In the genomic region with DNA sequence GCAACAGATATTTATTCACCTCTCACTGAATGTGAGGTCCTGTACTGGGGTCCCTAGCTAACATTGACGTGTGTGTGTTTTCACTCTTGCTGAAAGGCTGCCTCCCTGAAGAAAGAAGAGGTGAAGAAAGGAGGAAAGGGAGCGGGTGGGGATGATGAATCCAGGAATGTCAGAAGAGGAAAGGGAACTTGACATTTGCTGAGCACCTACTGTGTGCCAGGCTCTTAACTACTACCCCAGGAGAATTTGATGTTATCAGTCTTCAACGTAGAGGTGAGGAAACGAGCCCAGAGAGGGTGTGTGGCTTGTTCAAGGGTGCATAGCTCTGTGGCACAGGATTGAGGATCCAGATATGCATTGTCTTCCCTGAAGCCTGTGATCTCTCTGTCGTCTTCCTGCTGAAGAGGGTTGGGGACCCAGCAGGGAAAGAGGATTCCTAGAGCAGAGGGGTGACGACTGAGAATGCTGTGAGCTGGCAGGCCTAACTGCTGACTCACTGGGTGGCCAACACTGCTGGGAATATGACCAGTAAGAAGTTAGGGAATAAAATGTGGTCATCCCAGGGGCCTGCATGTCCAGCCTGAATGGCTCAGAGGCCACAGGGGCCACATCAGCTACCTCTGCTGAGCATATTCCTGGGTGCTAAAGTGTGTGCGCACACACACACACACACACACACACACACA, we compare ENCODE assay signal across 16 cellular contexts. TPM values are rescaled to one million over a fixed set of nuclear protein-coding genes. Genes with fewer than 3 reads are reported as not detected.
DNase-seq lines count a peak whose midpoint lies in the region; ATAC-seq and TF ChIP-seq lines count a peak whose summit lies in the region.
"Had no signal": no experiment of that assay in that cellular context is flagged by ENCODE, and none has a peak within 500 bp of the region (broad histone marks: within the 10 kb centered on the region; RNA-seq: fewer than 3 reads in every experiment).

No MANE protein-coding gene starts in this region.

- TF ChIP-seq CTCF in HEK293 (tag by site-specific recombination; IDR thresholded peaks at IDR 0.05) (no peak), astrocyte of the cerebellum (IDR thresholded peaks at IDR 0.05; ENCODE audit: low read depth, low read length, missing control alignments) (no peak), ascending aorta (IDR thresholded peaks at IDR 0.05) (no peak)

- no peak overlapping the region for H3K4me3 ChIP-seq in HEK293 (ENCODE audit: low read depth, low read length)
- H3K4me3 ChIP-seq in astrocyte of the cerebellum (ENCODE audit: low read depth, low read length) = no peak overlapping the region
- no peak overlapping the region for H3K4me3 ChIP-seq in ascending aorta
- H3K4me3 ChIP-seq: BLaER1, cardiac muscle cell, GM12878, suprapubic skin had no signal

- no peaks in the 10 kb centered on the region for H3K4me1 ChIP-seq in HEK293 (ENCODE audit: control insufficient read depth, insufficient read depth, low read length)
- no peaks in the 10 kb centered on the region for H3K4me1 ChIP-seq in ascending aorta

- DNase-seq in AG08395 (ENCODE audit: low spot score) = peak; percentile 55
- DNase-seq in astrocyte of the cerebellum (ENCODE audit: low read depth) = peak; percentile 53
- peak; percentile 39 for DNase-seq in iris pigment epithelial cell (ENCODE audit: low read depth)
- DNase-seq in activated T-cell treated with anti-CD3 and anti-CD28 coated beads for 4 hours = no peak
- DNase-seq in ascending aorta (ENCODE audit: low spot score in 2 of 2) = no peak
- DNase-seq in midbrain (lab: John Stamatoyannopoulos, UW) = no peak
- DNase-seq: activated effector memory CD4-positive, alpha-beta T cell treated with Interleukin-2 at 50 U/mL for 16 hours; DMS79 treated with DMSO at 0.1 percent for 48 hours; glutamatergic neuron; NCI-H1105 had no signal

- CTCF ChIA-PET in HEK293 (lab: Yijun Ruan, JAX) = no interaction called here

- H3K36me3 ChIP-seq in HEK293 (ENCODE audit: control insufficient read depth in 2 of 2, insufficient read depth in 1 of 2, low read length in 2 of 2) (no peaks in the 10 kb centered on the region), ascending aorta (no peaks in the 10 kb centered on the region)
- H3K36me3 ChIP-seq: BLaER1, cardiac muscle cell, suprapubic skin had no signal

- ATAC-seq in GM21526 (IDR thresholded peaks at IDR 0.05; ENCODE audit: low FRiP score, unreplicated experiment) = no peak
- ATAC-seq: GM12878 had no signal

- intact Hi-C loops in ascending aorta (cut with DNase I) = no loop called here

- no peaks in the 10 kb centered on the region for H3K27me3 ChIP-seq in ascending aorta
- H3K27me3 ChIP-seq: BLaER1, cardiac muscle cell had no signal

- POLR2A ChIA-PET in HEK293 (lab: Yijun Ruan, JAX) = no interaction called here

- no peaks in the 10 kb centered on the region for H3K9me3 ChIP-seq in HEK293 (ENCODE audit: control insufficient read depth, insufficient read depth, low read depth, low read length)
- no peaks in the 10 kb centered on the region for H3K9me3 ChIP-seq in ascending aorta
- H3K9me3 ChIP-seq: BLaER1, suprapubic skin had no signal

- H3K27ac ChIP-seq in HEK293 (ENCODE audit: extremely low read depth, low read depth, low read length) = no peak overlapping the region
- no peak overlapping the region for H3K27ac ChIP-seq in ascending aorta
- H3K27ac ChIP-seq: BLaER1, cardiac muscle cell, suprapubic skin had no signal

- in situ Hi-C loops in astrocyte of the cerebellum (cut with HindIII; ENCODE audit: low sequenced_read_pairs) = no loop called here

TF ChIP-seq in HEK293, 187 proteins besides CTCF, POLR2A, EP300 and RAD21:
- TF ChIP-seq ZNF114 (tag by site-specific recombination; IDR thresholded peaks at IDR 0.05) (no peak), ZIC2 (tag by site-specific recombination; IDR thresholded peaks at IDR 0.05) (0 out of 2 replicates have a peak, but pooled peaks have one; percentile 21)

RNA-seq across cellular contexts. Expression of gene ATP2B2, which starts 6.6 kb away (rescaled TPM):
- total RNA-seq in ascending aorta = not detected
- total RNA-seq: GM12878 had no signal

Comparison
In these comparisons a context has a peak if more than half of its experiments do, and no peak if none do; other contexts are left out.
1. DNase-seq: peak in AG08395 (single experiment), astrocyte of the cerebellum (single experiment) and iris pigment epithelial cell (single experiment); none in activated T-cell treated with anti-CD3 and anti-CD28 coated beads for 4 hours (single experiment), ascending aorta (0 of 2) and midbrain (single experiment).